1 cellular context compared by ENCODE assay signal in genomic region chr1:32250893-32251716, GRCh38.
A peak's percentile ranks its signal among the peaks of the same experiment; 100 is the strongest.
TF ChIP-seq lines count a peak whose summit lies in the region.

Gene LCK (plus strand): TSS chr1:32251265. CDS start chr1:32274330, 23,065 bp downstream.

TF ChIP-seq in HepG2, 621 proteins besides CTCF, POLR2A, EP300 and RAD21 (continues in another document):
- TF ChIP-seq GPN1 (CRISPR knock-in tag; IDR thresholded peaks at IDR 0.05; ENCODE audit: borderline replicate concordance) (no peak), ZNF564 (CRISPR knock-in tag; IDR thresholded peaks at IDR 0.05) (no peak), ZFP62 (CRISPR knock-in tag; IDR thresholded peaks at IDR 0.05) (no peak), ZC3H4 (CRISPR knock-in tag; IDR thresholded peaks at IDR 0.05; ENCODE audit: borderline replicate concordance) (0 out of 2 replicates have a peak, but pooled peaks have one; percentile 65), PRPF4 (IDR thresholded peaks at IDR 0.05; ENCODE audit: low read depth, low read length, poor library complexity, severe bottlenecking) (no peak), ZNF710 (CRISPR knock-in tag; IDR thresholded peaks at IDR 0.05; ENCODE audit: borderline replicate concordance) (no peak), NR2F2 (IDR thresholded peaks at IDR 0.05; ENCODE audit: borderline replicate concordance, low read depth) (0 out of 2 replicates have a peak, but pooled peaks have one; percentile 16), HDAC1 (CRISPR knock-in tag; IDR thresholded peaks at IDR 0.05) (peak; percentile 27; the same call in 1 of the 2 replicates), TAF1 (CRISPR knock-in tag; IDR thresholded peaks at IDR 0.05) (0 out of 2 replicates have a peak, but pooled peaks have one; percentile 38), RFXAP (CRISPR knock-in tag; IDR thresholded peaks at IDR 0.05; ENCODE audit: borderline replicate concordance) (no peak), ZZZ3 (CRISPR knock-in tag; IDR thresholded peaks at IDR 0.05; ENCODE audit: borderline replicate concordance) (no peak), SNAPC4 (CRISPR knock-in tag; IDR thresholded peaks at IDR 0.05) (peak; percentile 95), SALL1 (CRISPR knock-in tag; IDR thresholded peaks at IDR 0.05) (peak; percentile 8; the same call in 1 of the 2 replicates), ZBTB40 (IDR thresholded peaks at IDR 0.05) (no peak), ZBTB40 (CRISPR knock-in tag; IDR thresholded peaks at IDR 0.05) (peak; percentile 49; the same call in 1 of the 2 replicates), ATF2 (CRISPR knock-in tag; IDR thresholded peaks at IDR 0.05) (no peak), KAT7 (CRISPR knock-in tag; IDR thresholded peaks at IDR 0.05; ENCODE audit: borderline replicate concordance) (no peak), CHCHD3 (CRISPR knock-in tag; IDR thresholded peaks at IDR 0.05) (peak; percentile 66; the same call in 1 of the 2 replicates), ZNF101 (CRISPR knock-in tag; IDR thresholded peaks at IDR 0.05; ENCODE audit: borderline replicate concordance, low read depth) (no peak), ARNT2 (CRISPR knock-in tag; IDR thresholded peaks at IDR 0.05; ENCODE audit: low read depth) (0 out of 2 replicates have a peak, but pooled peaks have one; percentile 29), POLR2AphosphoS5 (IDR thresholded peaks at IDR 0.05; ENCODE audit: low read depth, low read length) (peak; percentile 63), ATF7-NPFF (CRISPR knock-in tag; IDR thresholded peaks at IDR 0.05; ENCODE audit: low read depth) (0 out of 2 replicates have a peak, but pooled peaks have one; percentile 25), GATA4 (IDR thresholded peaks at IDR 0.05; ENCODE audit: borderline replicate concordance, low read depth) (no peak; the same call in 1 of the 2 replicates), ZNF850 (CRISPR knock-in tag; conservative IDR thresholded peaks at IDR 0.05) (no peak), ZNF543 (CRISPR knock-in tag; IDR thresholded peaks at IDR 0.05) (0 out of 2 replicates have a peak, but pooled peaks have one; percentile 1), ELF3 (CRISPR knock-in tag; IDR thresholded peaks at IDR 0.05) (0 out of 2 replicates have a peak, but pooled peaks have one; percentile 10), ETV5 (CRISPR knock-in tag; IDR thresholded peaks at IDR 0.05; ENCODE audit: borderline replicate concordance) (0 out of 2 replicates have a peak, but pooled peaks have one; percentile 6), HNRNPL (IDR thresholded peaks at IDR 0.05; ENCODE audit: low read depth, low read length) (0 out of 2 replicates have a peak, but pooled peaks have one; percentile 37), TGIF2 (CRISPR knock-in tag; IDR thresholded peaks at IDR 0.05) (no peak), PTBP1 (IDR thresholded peaks at IDR 0.05; ENCODE audit: low read depth, low read length, poor library complexity, severe bottlenecking) (no peak), AFF4 (CRISPR knock-in tag; IDR thresholded peaks at IDR 0.05) (no peak), CBX1 (IDR thresholded peaks at IDR 0.05; ENCODE audit: low read depth) (peak; percentile 52), SRSF1 (optimal IDR thresholded peaks at IDR 0.05; ENCODE audit: low read depth, low read length) (peak; percentile 32), KAT2B (IDR thresholded peaks at IDR 0.05; ENCODE audit: borderline replicate concordance, low read depth, low read length) (no peak), FOXC1 (CRISPR knock-in tag; IDR thresholded peaks at IDR 0.05; ENCODE audit: borderline replicate concordance) (0 out of 2 replicates have a peak, but pooled peaks have one; percentile 65)
